Comparison of ENCODE assay signal across 6 cellular contexts in the genomic region with DNA sequence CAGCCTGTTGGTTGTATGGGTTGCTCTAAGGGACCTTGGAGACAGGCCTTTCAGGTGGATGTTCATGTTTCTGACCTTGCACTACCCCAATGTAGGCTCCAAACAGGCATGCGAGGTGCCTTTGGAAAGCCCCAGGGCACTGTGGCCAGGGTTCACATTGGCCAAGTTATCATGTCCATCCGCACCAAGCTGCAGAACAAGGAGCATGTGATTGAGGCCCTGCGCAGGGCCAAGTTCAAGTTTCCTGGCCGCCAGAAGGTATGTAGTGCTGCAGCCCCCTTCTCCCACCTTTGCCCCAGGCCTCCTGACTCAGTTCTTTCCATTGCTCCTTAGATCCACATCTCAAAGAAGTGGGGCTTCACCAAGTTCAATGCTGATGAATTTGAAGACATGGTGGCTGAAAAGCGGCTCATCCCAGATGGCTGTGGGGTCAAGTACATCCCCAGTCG. TPM values are rescaled to one million over a fixed set of nuclear protein-coding genes. Genes with fewer than 3 reads are reported as not detected.
DNase-seq lines count a peak whose midpoint lies in the region; ATAC-seq and TF ChIP-seq lines count a peak whose summit lies in the region.
"Not testable (repeated sequence)": the region's sequence is repeated elsewhere in the genome, so short reads cannot be mapped to it uniquely, and the experiment has no call there.

No MANE protein-coding gene starts in this region.

- peaks cover 11% of the 10 kb centered on the region for H3K36me3 ChIP-seq in GM06990 (ENCODE audit: control insufficient read depth, insufficient read depth, low read length)
- H3K36me3 ChIP-seq in thoracic aorta: peaks cover 18% of the 10 kb centered on the region

- H3K27me3 Mint-ChIP-seq in activated naive CD4-positive, alpha-beta T cell treated with anti-CD3 and anti-CD28 coated beads, Interleukin-2, amount 10 ng/mL, durations not matched to agents 7 days and 5 days; natural killer cell (ENCODE audit: low read depth in 2 of 2): not testable (repeated sequence)

- not testable (repeated sequence) for DNase-seq in GM06990 (ENCODE audit: extremely low read depth, insufficient read length); RWPE1 (ENCODE audit: low spot score); activated naive CD4-positive, alpha-beta T cell treated with anti-CD3 and anti-CD28 coated beads, Interleukin-2, amount 10 ng/mL, durations not matched to agents 7 days and 5 days; epithelial cell of proximal tubule (ENCODE audit: low read depth); natural killer cell; thoracic aorta (ENCODE audit: low spot score)

- POLR2A ChIA-PET in RWPE1 (lab: Yijun Ruan, JAX; ENCODE audit: low non-redundant PET): interaction anchor here (0.9 to 1.3 kb wide), 2 partner anchors 9 to 42 kb away, joined by 3 to 5 read pairs; no protein-coding TSS in a partner anchor

- H3K4me3 Mint-ChIP-seq in activated naive CD4-positive, alpha-beta T cell treated with anti-CD3 and anti-CD28 coated beads, Interleukin-2, amount 10 ng/mL, durations not matched to agents 7 days and 5 days: peak overlapping the region; percentile 99
- peak overlapping the region; percentile 35 for H3K4me3 Mint-ChIP-seq in natural killer cell

- H3K9me3 Mint-ChIP-seq in activated naive CD4-positive, alpha-beta T cell treated with anti-CD3 and anti-CD28 coated beads, Interleukin-2, amount 10 ng/mL, durations not matched to agents 7 days and 5 days; natural killer cell: not testable (repeated sequence)

- not testable (repeated sequence) for ATAC-seq in natural killer cell; thoracic aorta (ENCODE audit: insufficient number of reproducible peaks, low FRiP score, low read depth)

- TF ChIP-seq CTCF in GM06990 (IDR thresholded peaks at IDR 0.05; ENCODE audit: insufficient read depth, low read length, poor library complexity, severe bottlenecking); RWPE1 (conservative IDR thresholded peaks at IDR 0.05; ENCODE audit: low read depth); epithelial cell of proximal tubule (conservative IDR thresholded peaks at IDR 0.05; ENCODE audit: low read depth, low read length); natural killer cell (IDR thresholded peaks at IDR 0.05); thoracic aorta (IDR thresholded peaks at IDR 0.05): not testable (repeated sequence)

- H3K4me1 Mint-ChIP-seq in activated naive CD4-positive, alpha-beta T cell treated with anti-CD3 and anti-CD28 coated beads, Interleukin-2, amount 10 ng/mL, durations not matched to agents 7 days and 5 days: peaks cover 24% of the 10 kb centered on the region
- peaks cover 14 to 19% of the 10 kb centered on the region in 2 donors for H3K4me1 Mint-ChIP-seq in natural killer cell

- H3K4me3 ChIP-seq in GM06990 (replicated peaks; ENCODE audit: low read depth, low read length): peak overlapping the region; percentile 89
- H3K4me3 ChIP-seq in epithelial cell of proximal tubule (ENCODE audit: low read depth, low read length): peak overlapping the region; percentile 84
- H3K4me3 ChIP-seq in thoracic aorta: peak overlapping the region; percentile 91

- peaks cover 30% of the 10 kb centered on the region for H3K36me3 Mint-ChIP-seq in activated naive CD4-positive, alpha-beta T cell treated with anti-CD3 and anti-CD28 coated beads, Interleukin-2, amount 10 ng/mL, durations not matched to agents 7 days and 5 days
- not testable (repeated sequence) for H3K36me3 Mint-ChIP-seq in natural killer cell

- CTCF ChIA-PET in RWPE1 (lab: Yijun Ruan, JAX): interaction anchor here (0.6 kb wide), 1 partner anchor 27 kb away, joined by 3 read pairs; no protein-coding TSS in a partner anchor
- CTCF ChIA-PET in activated naive CD4-positive, alpha-beta T cell treated with anti-CD3 and anti-CD28 coated beads, Interleukin-2, amount 10 ng/mL, durations not matched to agents 7 days and 5 days (lab: Charles Lee): interaction anchor here (0.6 to 2.4 kb wide), 3 partner anchors 9 to 87 kb away, joined by 3 to 14 read pairs (median 8); partner anchors contain the start of genes DNASE1L1 and TAFAZZIN

- intact Hi-C loops in natural killer cell (cut with micrococcal nuclease): not testable (repeated sequence)

- peak overlapping the region; percentile 100 for H3K27ac Mint-ChIP-seq in activated naive CD4-positive, alpha-beta T cell treated with anti-CD3 and anti-CD28 coated beads, Interleukin-2, amount 10 ng/mL, durations not matched to agents 7 days and 5 days
- peak overlapping the region in 1 of 2 donors; percentile 98 for H3K27ac Mint-ChIP-seq in natural killer cell

- H3K9me3 ChIP-seq in thoracic aorta: not testable (repeated sequence)

- H3K27ac ChIP-seq in RWPE1: peak overlapping the region; percentile 95
- not testable (repeated sequence) for H3K27ac ChIP-seq in thoracic aorta

- H3K4me1 ChIP-seq in thoracic aorta (ENCODE audit: control insufficient read depth in 1 of 2, low read depth in 2 of 2): peaks cover 6 to 20% of the 10 kb centered on the region in 2 donors

- not testable (repeated sequence) for H3K27me3 ChIP-seq in GM06990 (replicated peaks; ENCODE audit: control insufficient read depth, insufficient read depth, low read length); thoracic aorta (replicated peaks; ENCODE audit: insufficient read depth)

RNA-seq across cellular contexts. Expression of gene RPL10, which starts 2.2 kb away (rescaled TPM):
- total RNA-seq in epithelial cell of proximal tubule: 5,736 and 6,055 TPM in 2 replicates
- total RNA-seq in natural killer cell: 1,000 to 10,000 TPM; 2,249 to 2,456 (median 2,324) TPM
- total RNA-seq in thoracic aorta: 1,000 to 10,000 TPM; 2,221 to 4,479 TPM

RNA-seq across cellular contexts. Expression of gene DNASE1L1, which starts 8.7 kb away (rescaled TPM):
- total RNA-seq in epithelial cell of proximal tubule: 20.7 and 27.7 TPM in 2 replicates
- total RNA-seq in natural killer cell: 10 to 100 TPM; 16.7 to 19.6 (median 16.8) TPM
- 10 to 100 TPM; 39.9 to 41.8 TPM for total RNA-seq in thoracic aorta

RNA-seq across cellular contexts. Expression of gene TAFAZZIN, which starts 10.9 kb away (rescaled TPM):
- total RNA-seq in epithelial cell of proximal tubule: 33.6 and 55.8 TPM in 2 replicates
- 10 to 100 TPM; 67.3 to 87.2 (median 67.7) TPM for total RNA-seq in natural killer cell
- 10 to 100 TPM; 54.3 to 71.1 TPM for total RNA-seq in thoracic aorta

RNA-seq across cellular contexts. Expression of gene EMD, which starts 21.3 kb away (rescaled TPM):
- total RNA-seq in epithelial cell of proximal tubule (50.7 and 63.0 TPM in 2 replicates), natural killer cell (100 to 1,000 TPM; 141 to 175 (median 152) TPM), thoracic aorta (10 to 100 TPM; 43.8 to 74.2 TPM)

RNA-seq across cellular contexts. Expression of gene FLNA, which starts 26.0 kb away (rescaled TPM):
- 953 and 1,430 TPM in 2 replicates for total RNA-seq in epithelial cell of proximal tubule
- 1,000 to 10,000 TPM; 2,872 to 3,483 (median 2,927) TPM for total RNA-seq in natural killer cell
- over 10,000 TPM in 1 of 2 donors, 1,000 to 10,000 TPM in 1; 5,928 to 11,236 TPM for total RNA-seq in thoracic aorta
